Comparison of ENCODE assay signal across 8 cellular contexts in genomic region chr3:66938338-66938963, GRCh38. TPM values are rescaled to one million over a fixed set of nuclear protein-coding genes. Genes with fewer than 3 reads are reported as not detected.
DNase-seq lines count a peak whose midpoint lies in the region; ATAC-seq and TF ChIP-seq lines count a peak whose summit lies in the region.

No MANE protein-coding gene starts in this region.

- TF ChIP-seq POLR2A in GM18505 (IDR thresholded peaks at IDR 0.05; ENCODE audit: borderline replicate concordance, extremely low read depth, insufficient read depth, insufficient read length), result no peak

- no peak for DNase-seq in AG04449 (ENCODE audit: low read depth, low spot score)
- DNase-seq in GM04504 (ENCODE audit: low read depth), result peak; percentile 26
- peak; percentile 1 for DNase-seq in NCI-H1694 (lab: John Stamatoyannopoulos, UW)
- peak; percentile 7 for DNase-seq in T1000 (lab: John Stamatoyannopoulos, UW)
- peak; percentile 6 for DNase-seq in epithelial cell of proximal tubule (ENCODE audit: low read depth)
- peak in 1 of 3 donors; percentile 70 for DNase-seq in mucosa of descending colon

- no peaks in the 10 kb centered on the region for H3K4me1 ChIP-seq in mucosa of descending colon (ENCODE audit: low read depth)

- ATAC-seq in HG02623 (IDR thresholded peaks at IDR 0.05; ENCODE audit: unreplicated experiment) (peak; percentile 75), mucosa of descending colon (peak; percentile 91), GM18505 (IDR thresholded peaks at IDR 0.05; ENCODE audit: unreplicated experiment) (no peak)

- POLR2A ChIA-PET in AG04449 (lab: Yijun Ruan, JAX), result no interaction called here

- CTCF ChIA-PET in AG04449 (lab: Yijun Ruan, JAX), result interaction anchor here (0.7 to 5.3 kb wide), 30 partner anchors 9 to 1962 kb away, joined by 3 to 48 read pairs (median 4); no protein-coding TSS in a partner anchor

- H3K4me3 ChIP-seq in AG04449 (ENCODE audit: low read depth, low read length), result no peak overlapping the region
- no peak overlapping the region for H3K4me3 ChIP-seq in epithelial cell of proximal tubule (ENCODE audit: low read depth, low read length)
- H3K4me3 ChIP-seq in mucosa of descending colon, result no peak overlapping the region

- intact Hi-C loops in mucosa of descending colon (cut with DNase I, micrococcal nuclease), result no loop called here

- no peaks in the 10 kb centered on the region for H3K9me3 ChIP-seq in mucosa of descending colon

- no peaks in the 10 kb centered on the region for H3K36me3 ChIP-seq in mucosa of descending colon (ENCODE audit: low read depth)

- peak; percentile 68 for TF ChIP-seq CTCF in AG04449 (IDR thresholded peaks at IDR 0.05; ENCODE audit: insufficient read depth, low read length, missing control alignments)
- TF ChIP-seq CTCF in epithelial cell of proximal tubule (conservative IDR thresholded peaks at IDR 0.05; ENCODE audit: low read depth, low read length), result peak; percentile 86
- peak; percentile 75 for TF ChIP-seq CTCF in mucosa of descending colon (IDR thresholded peaks at IDR 0.05)

RNA-seq across cellular contexts. Expression of gene KBTBD8, which starts 59.7 kb away (rescaled TPM):
- total RNA-seq in epithelial cell of proximal tubule, result 0.69 and 1.8 TPM in 2 replicates
- 1 to 10 TPM; 1.9 to 2.7 (median 2.5) TPM for total RNA-seq in mucosa of descending colon
